In genomic region chr20:325043-325888, GRCh38 we compare ENCODE assay signal across 1 cellular context.
TF ChIP-seq lines count a peak whose summit lies in the region.

Gene SOX12 (plus strand): TSS chr20:325552. CDS start chr20:325925, 373 bp downstream.

TF ChIP-seq in HepG2, 621 proteins besides CTCF, POLR2A, EP300 and RAD21 (continued from another document and continues in another):
- TF ChIP-seq TRIM24 (CRISPR knock-in tag; IDR thresholded peaks at IDR 0.05) (no peak), ZC3H4 (CRISPR knock-in tag; IDR thresholded peaks at IDR 0.05; ENCODE audit: borderline replicate concordance) (no peak), ZNF121 (CRISPR knock-in tag; IDR thresholded peaks at IDR 0.05) (no peak), MXD1 (CRISPR knock-in tag; IDR thresholded peaks at IDR 0.05) (no peak), SOX6 (IDR thresholded peaks at IDR 0.05) (no peak), SOX6 (CRISPR knock-in tag; IDR thresholded peaks at IDR 0.05) (peak; percentile 7; the same call in 1 of the 2 replicates), ZNF572 (CRISPR knock-in tag; IDR thresholded peaks at IDR 0.05) (no peak), MAZ (IDR thresholded peaks at IDR 0.05; ENCODE audit: borderline replicate concordance, low read depth, low read length) (peak; percentile 76), MAZ (CRISPR knock-in tag; IDR thresholded peaks at IDR 0.05; ENCODE audit: low read depth) (peak; percentile 97), SKIL (CRISPR knock-in tag; IDR thresholded peaks at IDR 0.05; ENCODE audit: borderline replicate concordance) (peak; percentile 56; the same call in 1 of the 2 replicates), HDAC1 (CRISPR knock-in tag; IDR thresholded peaks at IDR 0.05) (no peak), MAF1 (CRISPR knock-in tag; IDR thresholded peaks at IDR 0.05; ENCODE audit: borderline replicate concordance) (no peak; the same call in 1 of the 2 replicates), SETDB1 (CRISPR knock-in tag; IDR thresholded peaks at IDR 0.05; ENCODE audit: borderline replicate concordance) (no peak), CREB1 (IDR thresholded peaks at IDR 0.05) (peak; percentile 96), CREB1 (CRISPR knock-in tag; IDR thresholded peaks at IDR 0.05) (no peak; the same call in 1 of the 2 replicates), ELF4 (CRISPR knock-in tag; IDR thresholded peaks at IDR 0.05; ENCODE audit: borderline replicate concordance) (0 out of 2 replicates have a peak, but pooled peaks have one; percentile 42), CENPT (CRISPR knock-in tag; IDR thresholded peaks at IDR 0.05; ENCODE audit: low read depth) (no peak), ZBTB2 (CRISPR knock-in tag; IDR thresholded peaks at IDR 0.05; ENCODE audit: low read depth) (peak; percentile 88), SAFB2 (CRISPR knock-in tag; IDR thresholded peaks at IDR 0.05; ENCODE audit: borderline replicate concordance, low read depth) (peak; percentile 77; the same call in 1 of the 2 replicates), ZNF282 (IDR thresholded peaks at IDR 0.05; ENCODE audit: partially characterized antibody) (no peak), GLI4 (CRISPR knock-in tag; IDR thresholded peaks at IDR 0.05; ENCODE audit: borderline replicate concordance) (no peak), HNF4A (CRISPR knock-in tag; IDR thresholded peaks at IDR 0.05) (no peak), ZNF24 (IDR thresholded peaks at IDR 0.05) (no peak), DMAP1 (CRISPR knock-in tag; IDR thresholded peaks at IDR 0.05) (peak; percentile 35; the same call in 1 of the 2 replicates), ZNF75D (CRISPR knock-in tag; IDR thresholded peaks at IDR 0.05; ENCODE audit: borderline replicate concordance) (no peak), ZNF713 (CRISPR knock-in tag; IDR thresholded peaks at IDR 0.05) (peak; percentile 85; the same call in 1 of the 2 replicates), KIAA2018 (CRISPR knock-in tag; IDR thresholded peaks at IDR 0.05; ENCODE audit: borderline replicate concordance) (0 out of 2 replicates have a peak, but pooled peaks have one; percentile 4), ISX (CRISPR knock-in tag; conservative IDR thresholded peaks at IDR 0.05) (no peak), ZSCAN25 (CRISPR knock-in tag; IDR thresholded peaks at IDR 0.05) (peak; percentile 17; the same call in 1 of the 2 replicates), TMF1 (CRISPR knock-in tag; IDR thresholded peaks at IDR 0.05; ENCODE audit: low read depth) (peak; percentile 71; the same call in 1 of the 2 replicates), ZSCAN20 (CRISPR knock-in tag; IDR thresholded peaks at IDR 0.05; ENCODE audit: borderline replicate concordance) (peak; percentile 85; the same call in 1 of the 2 replicates), TAF15 (IDR thresholded peaks at IDR 0.05; ENCODE audit: low read depth, low read length, poor library complexity, severe bottlenecking) (peak; percentile 35), ZFP37 (CRISPR knock-in tag; IDR thresholded peaks at IDR 0.05; ENCODE audit: borderline replicate concordance) (no peak), ZNF124 (CRISPR knock-in tag; IDR thresholded peaks at IDR 0.05) (0 out of 2 replicates have a peak, but pooled peaks have one; percentile 23), HOXA9 (CRISPR knock-in tag; IDR thresholded peaks at IDR 0.05; ENCODE audit: borderline replicate concordance) (no peak), HOXA7 (CRISPR knock-in tag; IDR thresholded peaks at IDR 0.05) (no peak), HHEX (CRISPR knock-in tag; IDR thresholded peaks at IDR 0.05) (no peak; the same call in 1 of the 2 replicates), ZNF296 (CRISPR knock-in tag; conservative IDR thresholded peaks at IDR 0.05) (no peak), SMAD9 (CRISPR knock-in tag; IDR thresholded peaks at IDR 0.05) (no peak), TAF1 (CRISPR knock-in tag; IDR thresholded peaks at IDR 0.05) (peak; percentile 35; the same call in 1 of the 2 replicates), U2AF2 (IDR thresholded peaks at IDR 0.05; ENCODE audit: low read depth, low read length) (peak; percentile 57; the same call in 1 of the 2 replicates), ESRRA (CRISPR knock-in tag; IDR thresholded peaks at IDR 0.05; ENCODE audit: low read depth) (peak; percentile 53), ZNF546 (CRISPR knock-in tag; conservative IDR thresholded peaks at IDR 0.05) (no peak), ZNF709 (CRISPR knock-in tag; IDR thresholded peaks at IDR 0.05) (peak; percentile 77), ZNF17 (CRISPR knock-in tag; IDR thresholded peaks at IDR 0.05) (no peak), JARID2 (CRISPR knock-in tag; IDR thresholded peaks at IDR 0.05; ENCODE audit: insufficient replicate concordance) (no peak), ZNF143 (CRISPR knock-in tag; IDR thresholded peaks at IDR 0.05) (0 out of 2 replicates have a peak, but pooled peaks have one; percentile 10), ZNF256 (CRISPR knock-in tag; conservative IDR thresholded peaks at IDR 0.05) (no peak)
- TF ChIP-seq, protein P1, sequence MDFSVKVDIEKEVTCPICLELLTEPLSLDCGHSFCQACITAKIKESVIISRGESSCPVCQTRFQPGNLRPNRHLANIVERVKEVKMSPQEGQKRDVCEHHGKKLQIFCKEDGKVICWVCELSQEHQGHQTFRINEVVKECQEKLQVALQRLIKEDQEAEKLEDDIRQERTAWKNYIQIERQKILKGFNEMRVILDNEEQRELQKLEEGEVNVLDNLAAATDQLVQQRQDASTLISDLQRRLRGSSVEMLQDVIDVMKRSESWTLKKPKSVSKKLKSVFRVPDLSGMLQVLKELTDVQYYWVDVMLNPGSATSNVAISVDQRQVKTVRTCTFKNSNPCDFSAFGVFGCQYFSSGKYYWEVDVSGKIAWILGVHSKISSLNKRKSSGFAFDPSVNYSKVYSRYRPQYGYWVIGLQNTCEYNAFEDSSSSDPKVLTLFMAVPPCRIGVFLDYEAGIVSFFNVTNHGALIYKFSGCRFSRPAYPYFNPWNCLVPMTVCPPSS (IDR thresholded peaks at IDR 0.05): no peak
- TF ChIP-seq, protein P2, sequence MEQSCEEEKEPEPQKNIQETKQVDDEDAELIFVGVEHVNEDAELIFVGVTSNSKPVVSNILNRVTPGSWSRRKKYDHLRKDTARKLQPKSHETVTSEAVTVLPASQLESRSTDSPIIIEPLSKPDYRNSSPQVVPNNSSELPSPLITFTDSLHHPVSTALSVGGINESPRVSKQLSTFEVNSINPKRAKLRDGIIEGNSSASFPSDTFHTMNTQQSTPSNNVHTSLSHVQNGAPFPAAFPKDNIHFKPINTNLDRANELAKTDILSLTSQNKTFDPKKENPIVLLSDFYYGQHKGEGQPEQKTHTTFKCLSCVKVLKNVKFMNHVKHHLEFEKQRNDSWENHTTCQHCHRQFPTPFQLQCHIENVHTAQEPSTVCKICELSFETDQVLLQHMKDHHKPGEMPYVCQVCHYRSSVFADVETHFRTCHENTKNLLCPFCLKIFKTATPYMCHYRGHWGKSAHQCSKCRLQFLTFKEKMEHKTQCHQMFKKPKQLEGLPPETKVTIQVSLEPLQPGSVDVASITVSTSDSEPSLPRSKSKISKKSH (CRISPR knock-in tag; IDR thresholded peaks at IDR 0.05; ENCODE audit: borderline replicate concordance): no peak; the same call in none of the 2 replicates
- TF ChIP-seq, protein P3, sequence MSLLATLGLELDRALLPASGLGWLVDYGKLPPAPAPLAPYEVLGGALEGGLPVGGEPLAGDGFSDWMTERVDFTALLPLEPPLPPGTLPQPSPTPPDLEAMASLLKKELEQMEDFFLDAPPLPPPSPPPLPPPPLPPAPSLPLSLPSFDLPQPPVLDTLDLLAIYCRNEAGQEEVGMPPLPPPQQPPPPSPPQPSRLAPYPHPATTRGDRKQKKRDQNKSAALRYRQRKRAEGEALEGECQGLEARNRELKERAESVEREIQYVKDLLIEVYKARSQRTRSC (CRISPR knock-in tag; IDR thresholded peaks at IDR 0.05; ENCODE audit: low read depth): no peak
